Comparison of ENCODE assay signal across 11 cellular contexts in the genomic region with DNA sequence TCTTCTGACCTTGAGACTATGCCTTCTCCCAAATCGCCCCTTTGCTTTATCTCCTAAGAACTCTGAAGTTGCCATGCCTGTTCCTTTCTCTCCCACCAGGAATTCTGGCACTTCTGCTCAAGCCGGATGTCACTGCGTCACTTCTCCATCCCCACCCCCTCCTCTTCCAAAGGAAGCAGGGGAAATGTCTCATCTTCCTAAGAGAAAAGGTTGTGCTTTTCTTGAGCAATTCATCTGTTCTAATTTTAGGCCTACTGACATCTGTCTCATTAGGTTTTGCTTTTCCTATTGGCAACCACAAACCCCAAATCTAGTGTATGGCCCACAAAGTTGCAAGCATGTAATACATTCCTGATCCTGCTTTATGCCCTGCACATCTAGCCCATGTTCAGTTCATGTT. TPM values are rescaled to one million over a fixed set of nuclear protein-coding genes. Genes with fewer than 3 reads are reported as not detected.
DNase-seq lines count a peak whose midpoint lies in the region; ATAC-seq and TF ChIP-seq lines count a peak whose summit lies in the region.
"Had no signal": no experiment of that assay in that cellular context is flagged by ENCODE, and none has a peak within 500 bp of the region (broad histone marks: within the 10 kb centered on the region; RNA-seq: fewer than 3 reads in every experiment).

No MANE protein-coding gene starts in this region.

- peaks cover 8% of the 10 kb centered on the region for H3K4me1 Mint-ChIP-seq in GM23338

- no TSS peak for BruUV-seq in A673 (replicated peaks; lab: Mats Ljungman, UMichigan)

- no peaks in the 10 kb centered on the region for H3K4me1 ChIP-seq in A673 (ENCODE audit: insufficient read depth, low read length, poor library complexity, severe bottlenecking)
- H3K4me1 ChIP-seq in GM23338 (ENCODE audit: insufficient read depth) = no peaks in the 10 kb centered on the region

- H3K4me3 Mint-ChIP-seq in GM23338 = 0 out of 3 replicates have a peak overlapping the region, but pooled peaks have one; percentile 13

- DNase-seq in A673 (ENCODE audit: low spot score) (peak; percentile 14), GM23338 (ENCODE audit: low spot score) (peak; percentile 24), astrocyte of the spinal cord (ENCODE audit: low read depth, low spot score) (peak; percentile 22), iPS-NIHi7 (ENCODE audit: extremely low spot score) (peak; percentile 67), NCI-H226 (no peak)
- DNase-seq: central memory CD4-positive, alpha-beta T cell had no signal

- no peak overlapping the region for H2AFZ ChIP-seq in GM23338

- CTCF ChIA-PET in A673 (lab: Charles Lee) = no interaction called here

- no peaks in the 10 kb centered on the region for H3K27me3 ChIP-seq in A673 (replicated peaks; ENCODE audit: insufficient read depth, low read depth, low read length, poor library complexity)
- H3K27me3 ChIP-seq in GM23338 (ENCODE audit: insufficient read depth) = no peaks in the 10 kb centered on the region

- H3F3A ChIP-seq in GM23338 (replicated peaks; ENCODE audit: low read depth) = no peaks in the 10 kb centered on the region

- no peak overlapping the region for H3K4me2 ChIP-seq in GM23338

- H3K27me3 Mint-ChIP-seq in GM23338 (ENCODE audit: insufficient read depth, low read depth, poor library complexity) = no peaks in the 10 kb centered on the region

- H3K9me2 ChIP-seq in GM23338 (ENCODE audit: insufficient read depth) = no peaks in the 10 kb centered on the region

- H3K36me3 ChIP-seq in A673 (ENCODE audit: insufficient read depth, low read length, poor library complexity, severe bottlenecking) (no peaks in the 10 kb centered on the region), GM23338 (ENCODE audit: insufficient read depth) (no peaks in the 10 kb centered on the region)

- ATAC-seq in GM23338 (no peak), HG02571 (IDR thresholded peaks at IDR 0.05; ENCODE audit: unreplicated experiment) (no peak), GM21381 (IDR thresholded peaks at IDR 0.05; ENCODE audit: unreplicated experiment) (no peak), GM19328 (IDR thresholded peaks at IDR 0.05; ENCODE audit: unreplicated experiment) (no peak)

- no peaks in the 10 kb centered on the region for H3K9me3 ChIP-seq in A673 (ENCODE audit: low read depth, low read length, poor library complexity, severe bottlenecking)

- intact Hi-C loops in A673 (cut with micrococcal nuclease; ENCODE audit: unreplicated experiment) = no loop called here

- H3K27ac Mint-ChIP-seq in GM23338 = 0 out of 2 replicates have a peak overlapping the region, but pooled peaks have one; percentile 42

- TF ChIP-seq CTCF in A673 (conservative IDR thresholded peaks at IDR 0.05; ENCODE audit: low read depth, low read length) = no peak
- no peak for TF ChIP-seq CTCF in GM23338 (conservative IDR thresholded peaks at IDR 0.05; ENCODE audit: low read depth in 2 of 2)
- TF ChIP-seq CTCF in astrocyte of the spinal cord (IDR thresholded peaks at IDR 0.05; ENCODE audit: low read depth, low read length) = no peak

- POLR2A ChIA-PET in A673 (lab: Charles Lee; ENCODE audit: low non-redundant PET) = no interaction called here

- no peaks in the 10 kb centered on the region for H3K36me3 Mint-ChIP-seq in GM23338 (ENCODE audit: low read depth)

- in situ Hi-C loops in astrocyte of the spinal cord (cut with HindIII; ENCODE audit: low sequenced_read_pairs) = no loop called here

- no peaks in the 10 kb centered on the region for H3K9me3 Mint-ChIP-seq in GM23338

- no peaks in the 10 kb centered on the region for H4K20me1 ChIP-seq in GM23338 (replicated peaks; ENCODE audit: insufficient read depth)

- H3K79me2 ChIP-seq in GM23338 (replicated peaks; ENCODE audit: insufficient read depth) = no peaks in the 10 kb centered on the region

- H3K27ac ChIP-seq in A673 (ENCODE audit: low read depth, low read length, poor library complexity, severe bottlenecking) = no peak overlapping the region
- H3K27ac ChIP-seq in GM23338 (ENCODE audit: low read depth) = no peak overlapping the region
- H3K27ac ChIP-seq: HL-60, SK-N-MC had no signal

- H3K4me3 ChIP-seq in A673 (ENCODE audit: low read depth, low read length, poor library complexity, severe bottlenecking) (no peak overlapping the region), GM23338 (no peak overlapping the region), astrocyte of the spinal cord (ENCODE audit: low read depth, low read length) (no peak overlapping the region)
- H3K4me3 ChIP-seq: SK-N-MC had no signal

TF ChIP-seq in GM23338, 12 proteins besides CTCF, POLR2A, EP300 and RAD21 (continues in another document):
- TF ChIP-seq, protein P1, sequence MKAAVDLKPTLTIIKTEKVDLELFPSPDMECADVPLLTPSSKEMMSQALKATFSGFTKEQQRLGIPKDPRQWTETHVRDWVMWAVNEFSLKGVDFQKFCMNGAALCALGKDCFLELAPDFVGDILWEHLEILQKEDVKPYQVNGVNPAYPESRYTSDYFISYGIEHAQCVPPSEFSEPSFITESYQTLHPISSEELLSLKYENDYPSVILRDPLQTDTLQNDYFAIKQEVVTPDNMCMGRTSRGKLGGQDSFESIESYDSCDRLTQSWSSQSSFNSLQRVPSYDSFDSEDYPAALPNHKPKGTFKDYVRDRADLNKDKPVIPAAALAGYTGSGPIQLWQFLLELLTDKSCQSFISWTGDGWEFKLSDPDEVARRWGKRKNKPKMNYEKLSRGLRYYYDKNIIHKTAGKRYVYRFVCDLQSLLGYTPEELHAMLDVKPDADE (IDR thresholded peaks at IDR 0.05) = no peak
- TF ChIP-seq ZNF114 (CRISPR knock-in tag; IDR thresholded peaks at IDR 0.05) = no peak
- TF ChIP-seq EZH2phosphoT487 (IDR thresholded peaks at IDR 0.05; ENCODE audit: unreplicated experiment) = no peak
- TF ChIP-seq, protein P2, sequence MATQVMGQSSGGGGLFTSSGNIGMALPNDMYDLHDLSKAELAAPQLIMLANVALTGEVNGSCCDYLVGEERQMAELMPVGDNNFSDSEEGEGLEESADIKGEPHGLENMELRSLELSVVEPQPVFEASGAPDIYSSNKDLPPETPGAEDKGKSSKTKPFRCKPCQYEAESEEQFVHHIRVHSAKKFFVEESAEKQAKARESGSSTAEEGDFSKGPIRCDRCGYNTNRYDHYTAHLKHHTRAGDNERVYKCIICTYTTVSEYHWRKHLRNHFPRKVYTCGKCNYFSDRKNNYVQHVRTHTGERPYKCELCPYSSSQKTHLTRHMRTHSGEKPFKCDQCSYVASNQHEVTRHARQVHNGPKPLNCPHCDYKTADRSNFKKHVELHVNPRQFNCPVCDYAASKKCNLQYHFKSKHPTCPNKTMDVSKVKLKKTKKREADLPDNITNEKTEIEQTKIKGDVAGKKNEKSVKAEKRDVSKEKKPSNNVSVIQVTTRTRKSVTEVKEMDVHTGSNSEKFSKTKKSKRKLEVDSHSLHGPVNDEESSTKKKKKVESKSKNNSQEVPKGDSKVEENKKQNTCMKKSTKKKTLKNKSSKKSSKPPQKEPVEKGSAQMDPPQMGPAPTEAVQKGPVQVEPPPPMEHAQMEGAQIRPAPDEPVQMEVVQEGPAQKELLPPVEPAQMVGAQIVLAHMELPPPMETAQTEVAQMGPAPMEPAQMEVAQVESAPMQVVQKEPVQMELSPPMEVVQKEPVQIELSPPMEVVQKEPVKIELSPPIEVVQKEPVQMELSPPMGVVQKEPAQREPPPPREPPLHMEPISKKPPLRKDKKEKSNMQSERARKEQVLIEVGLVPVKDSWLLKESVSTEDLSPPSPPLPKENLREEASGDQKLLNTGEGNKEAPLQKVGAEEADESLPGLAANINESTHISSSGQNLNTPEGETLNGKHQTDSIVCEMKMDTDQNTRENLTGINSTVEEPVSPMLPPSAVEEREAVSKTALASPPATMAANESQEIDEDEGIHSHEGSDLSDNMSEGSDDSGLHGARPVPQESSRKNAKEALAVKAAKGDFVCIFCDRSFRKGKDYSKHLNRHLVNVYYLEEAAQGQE (IDR thresholded peaks at IDR 0.05; ENCODE audit: unreplicated experiment) = no peak
- TF ChIP-seq CREB1 (CRISPR knock-in tag; IDR thresholded peaks at IDR 0.05; ENCODE audit: low read depth) = no peak
- TF ChIP-seq STAT1 (IDR thresholded peaks at IDR 0.05; ENCODE audit: unreplicated experiment) = no peak
- TF ChIP-seq POLR2AphosphoS5 (IDR thresholded peaks at IDR 0.05; ENCODE audit: low read depth) = no peak

RNA-seq across cellular contexts. Expression of a gene that starts 24.4 kb away (rescaled TPM):
- total RNA-seq in A673 (2021) = 37.2 and 39.4 TPM in 2 replicates
- 25.7 and 37.7 TPM in 2 replicates for total RNA-seq in GM23338 (2014; rRNA removed; shearing (Covaris generic))
- 15.2 and 16.2 TPM in 2 replicates for polyA plus RNA-seq in GM23338 (2016; fragmentation: Nextera tagmentation; extraction: Ambion mirVana)
